In the genomic region with DNA sequence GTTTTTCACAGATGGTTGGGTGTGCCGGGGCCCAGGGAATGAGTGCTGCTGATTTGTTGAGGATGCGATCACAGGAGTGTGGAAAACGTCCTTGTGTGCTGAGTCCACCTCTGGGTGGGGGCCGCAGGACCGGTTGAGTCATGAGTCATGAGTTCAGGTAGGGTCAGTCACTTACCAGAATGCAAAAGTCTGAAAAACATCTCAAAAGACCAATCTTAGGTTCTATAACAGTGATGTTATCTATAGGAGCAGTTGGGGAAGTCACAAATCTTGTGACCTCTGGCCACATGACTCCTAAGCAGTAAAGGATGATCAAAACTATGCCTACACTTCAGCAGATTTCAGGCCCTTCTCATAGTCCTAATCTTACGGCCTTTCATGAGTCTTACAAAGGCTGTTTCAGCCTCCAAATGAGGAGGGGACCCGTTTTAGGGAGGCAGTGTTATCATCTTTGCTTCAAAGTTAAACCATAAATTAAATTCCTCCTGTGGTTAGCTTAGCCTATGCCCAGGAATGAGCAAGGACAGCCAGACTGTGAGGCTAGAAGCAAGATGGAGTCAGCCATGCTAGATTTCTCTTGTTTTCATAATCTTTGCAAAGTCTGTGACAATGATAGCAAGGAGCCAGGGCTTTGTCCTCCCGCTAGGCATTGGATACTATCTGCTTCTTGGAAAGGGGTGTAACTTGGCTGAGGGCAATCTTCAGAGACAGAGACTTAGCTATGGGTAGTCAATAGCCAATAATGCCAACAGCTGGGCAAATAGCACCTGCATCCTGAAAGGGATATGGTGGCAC, we compare ENCODE assay signal across 1 cellular context.
A peak's percentile ranks its signal among the peaks of the same experiment; 100 is the strongest.
TF ChIP-seq lines count a peak whose summit lies in the region.

No MANE protein-coding gene starts in this region.

TF ChIP-seq in K562, 482 proteins besides CTCF, POLR2A, EP300 and RAD21 (continued from another document and continues in another):
- TF ChIP-seq, protein P1, sequence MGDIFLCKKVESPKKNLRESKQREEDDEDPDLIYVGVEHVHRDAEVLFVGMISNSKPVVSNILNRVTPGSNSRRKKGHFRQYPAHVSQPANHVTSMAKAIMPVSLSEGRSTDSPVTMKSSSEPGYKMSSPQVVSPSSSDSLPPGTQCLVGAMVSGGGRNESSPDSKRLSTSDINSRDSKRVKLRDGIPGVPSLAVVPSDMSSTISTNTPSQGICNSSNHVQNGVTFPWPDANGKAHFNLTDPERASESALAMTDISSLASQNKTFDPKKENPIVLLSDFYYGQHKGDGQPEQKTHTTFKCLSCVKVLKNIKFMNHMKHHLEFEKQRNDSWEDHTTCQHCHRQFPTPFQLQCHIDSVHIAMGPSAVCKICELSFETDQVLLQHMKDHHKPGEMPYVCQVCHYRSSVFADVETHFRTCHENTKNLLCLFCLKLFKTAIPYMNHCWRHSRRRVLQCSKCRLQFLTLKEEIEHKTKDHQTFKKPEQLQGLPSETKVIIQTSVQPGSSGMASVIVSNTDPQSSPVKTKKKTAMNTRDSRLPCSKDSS (IDR thresholded peaks at IDR 0.05; ENCODE audit: low read depth, partially characterized antibody): no peak
- TF ChIP-seq NR4A1 (CRISPR knock-in tag; IDR thresholded peaks at IDR 0.05) (0 out of 2 replicates have a peak, but pooled peaks have one; percentile 64), NR4A1 (tag; IDR thresholded peaks at IDR 0.05) (peak; percentile 94), ELF2 (CRISPR knock-in tag; IDR thresholded peaks at IDR 0.05) (peak; percentile 75), CSDE1 (IDR thresholded peaks at IDR 0.05) (no peak), GATAD2A (IDR thresholded peaks at IDR 0.05) (no peak), ZNF431 (CRISPR knock-in tag; IDR thresholded peaks at IDR 0.05) (no peak), ELF4 (CRISPR knock-in tag; IDR thresholded peaks at IDR 0.05) (0 out of 2 replicates have a peak, but pooled peaks have one; percentile 34), PHTF2 (CRISPR knock-in tag; IDR thresholded peaks at IDR 0.05) (peak; percentile 72; the same call in 1 of the 2 replicates), ZNF354B (CRISPR knock-in tag; IDR thresholded peaks at IDR 0.05) (peak; percentile 86), SRSF1 (IDR thresholded peaks at IDR 0.05; ENCODE audit: low read depth, low read length) (no peak), ZNF77 (CRISPR knock-in tag; IDR thresholded peaks at IDR 0.05) (no peak), NELFE (IDR thresholded peaks at IDR 0.05; ENCODE audit: insufficient read depth, insufficient read length) (no peak), CXXC5 (CRISPR knock-in tag; IDR thresholded peaks at IDR 0.05) (0 out of 2 replicates have a peak, but pooled peaks have one; percentile 22), NFE2L1 (tag; IDR thresholded peaks at IDR 0.05; ENCODE audit: borderline replicate concordance, low read depth) (no peak), HDAC8 (tag; IDR thresholded peaks at IDR 0.05) (peak; percentile 97), LARP7 (IDR thresholded peaks at IDR 0.05) (no peak), CBFA2T2 (conservative IDR thresholded peaks at IDR 0.05) (no peak), ZFP1 (CRISPR knock-in tag; IDR thresholded peaks at IDR 0.05) (0 out of 2 replicates have a peak, but pooled peaks have one; percentile 52), ERF (CRISPR knock-in tag; IDR thresholded peaks at IDR 0.05) (0 out of 2 replicates have a peak, but pooled peaks have one; percentile 59), CREB1 (IDR thresholded peaks at IDR 0.05) (no peak), CREB1 (CRISPR knock-in tag; IDR thresholded peaks at IDR 0.05) (no peak), ZNF146 (CRISPR knock-in tag; IDR thresholded peaks at IDR 0.05; ENCODE audit: unreplicated experiment) (no peak), ZFP30 (CRISPR knock-in tag; IDR thresholded peaks at IDR 0.05; ENCODE audit: borderline replicate concordance) (no peak), ZNF253 (CRISPR knock-in tag; conservative IDR thresholded peaks at IDR 0.05) (no peak), TEAD4 (IDR thresholded peaks at IDR 0.05; ENCODE audit: low read length) (no peak), TEAD4 (CRISPR knock-in tag; IDR thresholded peaks at IDR 0.05; ENCODE audit: borderline replicate concordance) (no peak), BRCA1 (IDR thresholded peaks at IDR 0.05) (no peak), BRCA1 (CRISPR knock-in tag; IDR thresholded peaks at IDR 0.05) (no peak), ZKSCAN3 (CRISPR knock-in tag; IDR thresholded peaks at IDR 0.05) (peak; percentile 55; the same call in 1 of the 2 replicates)
- TF ChIP-seq, protein P2, sequence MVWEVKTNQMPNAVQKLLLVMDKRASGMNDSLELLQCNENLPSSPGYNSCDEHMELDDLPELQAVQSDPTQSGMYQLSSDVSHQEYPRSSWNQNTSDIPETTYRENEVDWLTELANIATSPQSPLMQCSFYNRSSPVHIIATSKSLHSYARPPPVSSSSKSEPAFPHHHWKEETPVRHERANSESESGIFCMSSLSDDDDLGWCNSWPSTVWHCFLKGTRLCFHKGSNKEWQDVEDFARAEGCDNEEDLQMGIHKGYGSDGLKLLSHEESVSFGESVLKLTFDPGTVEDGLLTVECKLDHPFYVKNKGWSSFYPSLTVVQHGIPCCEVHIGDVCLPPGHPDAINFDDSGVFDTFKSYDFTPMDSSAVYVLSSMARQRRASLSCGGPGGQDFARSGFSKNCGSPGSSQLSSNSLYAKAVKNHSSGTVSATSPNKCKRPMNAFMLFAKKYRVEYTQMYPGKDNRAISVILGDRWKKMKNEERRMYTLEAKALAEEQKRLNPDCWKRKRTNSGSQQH (CRISPR knock-in tag; IDR thresholded peaks at IDR 0.05): no peak
- TF ChIP-seq, protein P3, sequence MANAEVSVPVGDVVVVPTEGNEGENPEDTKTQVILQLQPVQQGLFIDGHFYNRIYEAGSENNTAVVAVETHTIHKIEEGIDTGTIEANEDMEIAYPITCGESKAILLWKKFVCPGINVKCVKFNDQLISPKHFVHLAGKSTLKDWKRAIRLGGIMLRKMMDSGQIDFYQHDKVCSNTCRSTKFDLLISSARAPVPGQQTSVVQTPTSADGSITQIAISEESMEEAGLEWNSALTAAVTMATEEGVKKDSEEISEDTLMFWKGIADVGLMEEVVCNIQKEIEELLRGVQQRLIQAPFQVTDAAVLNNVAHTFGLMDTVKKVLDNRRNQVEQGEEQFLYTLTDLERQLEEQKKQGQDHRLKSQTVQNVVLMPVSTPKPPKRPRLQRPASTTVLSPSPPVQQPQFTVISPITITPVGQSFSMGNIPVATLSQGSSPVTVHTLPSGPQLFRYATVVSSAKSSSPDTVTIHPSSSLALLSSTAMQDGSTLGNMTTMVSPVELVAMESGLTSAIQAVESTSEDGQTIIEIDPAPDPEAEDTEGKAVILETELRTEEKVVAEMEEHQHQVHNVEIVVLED (CRISPR knock-in tag; IDR thresholded peaks at IDR 0.05): peak; percentile 77
- TF ChIP-seq, protein P4, sequence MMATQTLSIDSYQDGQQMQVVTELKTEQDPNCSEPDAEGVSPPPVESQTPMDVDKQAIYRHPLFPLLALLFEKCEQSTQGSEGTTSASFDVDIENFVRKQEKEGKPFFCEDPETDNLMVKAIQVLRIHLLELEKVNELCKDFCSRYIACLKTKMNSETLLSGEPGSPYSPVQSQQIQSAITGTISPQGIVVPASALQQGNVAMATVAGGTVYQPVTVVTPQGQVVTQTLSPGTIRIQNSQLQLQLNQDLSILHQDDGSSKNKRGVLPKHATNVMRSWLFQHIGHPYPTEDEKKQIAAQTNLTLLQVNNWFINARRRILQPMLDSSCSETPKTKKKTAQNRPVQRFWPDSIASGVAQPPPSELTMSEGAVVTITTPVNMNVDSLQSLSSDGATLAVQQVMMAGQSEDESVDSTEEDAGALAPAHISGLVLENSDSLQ (IDR thresholded peaks at IDR 0.05): no peak
- TF ChIP-seq, protein P5, sequence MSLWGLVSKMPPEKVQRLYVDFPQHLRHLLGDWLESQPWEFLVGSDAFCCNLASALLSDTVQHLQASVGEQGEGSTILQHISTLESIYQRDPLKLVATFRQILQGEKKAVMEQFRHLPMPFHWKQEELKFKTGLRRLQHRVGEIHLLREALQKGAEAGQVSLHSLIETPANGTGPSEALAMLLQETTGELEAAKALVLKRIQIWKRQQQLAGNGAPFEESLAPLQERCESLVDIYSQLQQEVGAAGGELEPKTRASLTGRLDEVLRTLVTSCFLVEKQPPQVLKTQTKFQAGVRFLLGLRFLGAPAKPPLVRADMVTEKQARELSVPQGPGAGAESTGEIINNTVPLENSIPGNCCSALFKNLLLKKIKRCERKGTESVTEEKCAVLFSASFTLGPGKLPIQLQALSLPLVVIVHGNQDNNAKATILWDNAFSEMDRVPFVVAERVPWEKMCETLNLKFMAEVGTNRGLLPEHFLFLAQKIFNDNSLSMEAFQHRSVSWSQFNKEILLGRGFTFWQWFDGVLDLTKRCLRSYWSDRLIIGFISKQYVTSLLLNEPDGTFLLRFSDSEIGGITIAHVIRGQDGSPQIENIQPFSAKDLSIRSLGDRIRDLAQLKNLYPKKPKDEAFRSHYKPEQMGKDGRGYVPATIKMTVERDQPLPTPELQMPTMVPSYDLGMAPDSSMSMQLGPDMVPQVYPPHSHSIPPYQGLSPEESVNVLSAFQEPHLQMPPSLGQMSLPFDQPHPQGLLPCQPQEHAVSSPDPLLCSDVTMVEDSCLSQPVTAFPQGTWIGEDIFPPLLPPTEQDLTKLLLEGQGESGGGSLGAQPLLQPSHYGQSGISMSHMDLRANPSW (CRISPR knock-in tag; IDR thresholded peaks at IDR 0.05): no peak
- TF ChIP-seq, protein P6, sequence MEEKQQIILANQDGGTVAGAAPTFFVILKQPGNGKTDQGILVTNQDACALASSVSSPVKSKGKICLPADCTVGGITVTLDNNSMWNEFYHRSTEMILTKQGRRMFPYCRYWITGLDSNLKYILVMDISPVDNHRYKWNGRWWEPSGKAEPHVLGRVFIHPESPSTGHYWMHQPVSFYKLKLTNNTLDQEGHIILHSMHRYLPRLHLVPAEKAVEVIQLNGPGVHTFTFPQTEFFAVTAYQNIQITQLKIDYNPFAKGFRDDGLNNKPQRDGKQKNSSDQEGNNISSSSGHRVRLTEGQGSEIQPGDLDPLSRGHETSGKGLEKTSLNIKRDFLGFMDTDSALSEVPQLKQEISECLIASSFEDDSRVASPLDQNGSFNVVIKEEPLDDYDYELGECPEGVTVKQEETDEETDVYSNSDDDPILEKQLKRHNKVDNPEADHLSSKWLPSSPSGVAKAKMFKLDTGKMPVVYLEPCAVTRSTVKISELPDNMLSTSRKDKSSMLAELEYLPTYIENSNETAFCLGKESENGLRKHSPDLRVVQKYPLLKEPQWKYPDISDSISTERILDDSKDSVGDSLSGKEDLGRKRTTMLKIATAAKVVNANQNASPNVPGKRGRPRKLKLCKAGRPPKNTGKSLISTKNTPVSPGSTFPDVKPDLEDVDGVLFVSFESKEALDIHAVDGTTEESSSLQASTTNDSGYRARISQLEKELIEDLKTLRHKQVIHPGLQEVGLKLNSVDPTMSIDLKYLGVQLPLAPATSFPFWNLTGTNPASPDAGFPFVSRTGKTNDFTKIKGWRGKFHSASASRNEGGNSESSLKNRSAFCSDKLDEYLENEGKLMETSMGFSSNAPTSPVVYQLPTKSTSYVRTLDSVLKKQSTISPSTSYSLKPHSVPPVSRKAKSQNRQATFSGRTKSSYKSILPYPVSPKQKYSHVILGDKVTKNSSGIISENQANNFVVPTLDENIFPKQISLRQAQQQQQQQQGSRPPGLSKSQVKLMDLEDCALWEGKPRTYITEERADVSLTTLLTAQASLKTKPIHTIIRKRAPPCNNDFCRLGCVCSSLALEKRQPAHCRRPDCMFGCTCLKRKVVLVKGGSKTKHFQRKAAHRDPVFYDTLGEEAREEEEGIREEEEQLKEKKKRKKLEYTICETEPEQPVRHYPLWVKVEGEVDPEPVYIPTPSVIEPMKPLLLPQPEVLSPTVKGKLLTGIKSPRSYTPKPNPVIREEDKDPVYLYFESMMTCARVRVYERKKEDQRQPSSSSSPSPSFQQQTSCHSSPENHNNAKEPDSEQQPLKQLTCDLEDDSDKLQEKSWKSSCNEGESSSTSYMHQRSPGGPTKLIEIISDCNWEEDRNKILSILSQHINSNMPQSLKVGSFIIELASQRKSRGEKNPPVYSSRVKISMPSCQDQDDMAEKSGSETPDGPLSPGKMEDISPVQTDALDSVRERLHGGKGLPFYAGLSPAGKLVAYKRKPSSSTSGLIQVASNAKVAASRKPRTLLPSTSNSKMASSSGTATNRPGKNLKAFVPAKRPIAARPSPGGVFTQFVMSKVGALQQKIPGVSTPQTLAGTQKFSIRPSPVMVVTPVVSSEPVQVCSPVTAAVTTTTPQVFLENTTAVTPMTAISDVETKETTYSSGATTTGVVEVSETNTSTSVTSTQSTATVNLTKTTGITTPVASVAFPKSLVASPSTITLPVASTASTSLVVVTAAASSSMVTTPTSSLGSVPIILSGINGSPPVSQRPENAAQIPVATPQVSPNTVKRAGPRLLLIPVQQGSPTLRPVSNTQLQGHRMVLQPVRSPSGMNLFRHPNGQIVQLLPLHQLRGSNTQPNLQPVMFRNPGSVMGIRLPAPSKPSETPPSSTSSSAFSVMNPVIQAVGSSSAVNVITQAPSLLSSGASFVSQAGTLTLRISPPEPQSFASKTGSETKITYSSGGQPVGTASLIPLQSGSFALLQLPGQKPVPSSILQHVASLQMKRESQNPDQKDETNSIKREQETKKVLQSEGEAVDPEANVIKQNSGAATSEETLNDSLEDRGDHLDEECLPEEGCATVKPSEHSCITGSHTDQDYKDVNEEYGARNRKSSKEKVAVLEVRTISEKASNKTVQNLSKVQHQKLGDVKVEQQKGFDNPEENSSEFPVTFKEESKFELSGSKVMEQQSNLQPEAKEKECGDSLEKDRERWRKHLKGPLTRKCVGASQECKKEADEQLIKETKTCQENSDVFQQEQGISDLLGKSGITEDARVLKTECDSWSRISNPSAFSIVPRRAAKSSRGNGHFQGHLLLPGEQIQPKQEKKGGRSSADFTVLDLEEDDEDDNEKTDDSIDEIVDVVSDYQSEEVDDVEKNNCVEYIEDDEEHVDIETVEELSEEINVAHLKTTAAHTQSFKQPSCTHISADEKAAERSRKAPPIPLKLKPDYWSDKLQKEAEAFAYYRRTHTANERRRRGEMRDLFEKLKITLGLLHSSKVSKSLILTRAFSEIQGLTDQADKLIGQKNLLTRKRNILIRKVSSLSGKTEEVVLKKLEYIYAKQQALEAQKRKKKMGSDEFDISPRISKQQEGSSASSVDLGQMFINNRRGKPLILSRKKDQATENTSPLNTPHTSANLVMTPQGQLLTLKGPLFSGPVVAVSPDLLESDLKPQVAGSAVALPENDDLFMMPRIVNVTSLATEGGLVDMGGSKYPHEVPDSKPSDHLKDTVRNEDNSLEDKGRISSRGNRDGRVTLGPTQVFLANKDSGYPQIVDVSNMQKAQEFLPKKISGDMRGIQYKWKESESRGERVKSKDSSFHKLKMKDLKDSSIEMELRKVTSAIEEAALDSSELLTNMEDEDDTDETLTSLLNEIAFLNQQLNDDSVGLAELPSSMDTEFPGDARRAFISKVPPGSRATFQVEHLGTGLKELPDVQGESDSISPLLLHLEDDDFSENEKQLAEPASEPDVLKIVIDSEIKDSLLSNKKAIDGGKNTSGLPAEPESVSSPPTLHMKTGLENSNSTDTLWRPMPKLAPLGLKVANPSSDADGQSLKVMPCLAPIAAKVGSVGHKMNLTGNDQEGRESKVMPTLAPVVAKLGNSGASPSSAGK (IDR thresholded peaks at IDR 0.05): no peak
